In genomic region chr9:6226696-6227095, GRCh38 we compare ENCODE assay signal across 15 cellular contexts. TPM values are rescaled to one million over a fixed set of nuclear protein-coding genes. Genes with fewer than 3 reads are reported as not detected.
DNase-seq lines count a peak whose midpoint lies in the region; ATAC-seq and TF ChIP-seq lines count a peak whose summit lies in the region.
"Had no signal": no experiment of that assay in that cellular context is flagged by ENCODE, and none has a peak within 500 bp of the region (broad histone marks: within the 10 kb centered on the region; RNA-seq: fewer than 3 reads in every experiment).

No MANE protein-coding gene starts in this region.

- H3K9me3 ChIP-seq in heart right ventricle (no peaks in the 10 kb centered on the region), smooth muscle cell (replicated peaks; ENCODE audit: low read depth) (no peaks in the 10 kb centered on the region)
- H3K9me3 ChIP-seq: BLaER1 treated with 17β-estradiol and CSF1 and Interleukin-3, amounts not matched to agents 10 nM and 100 nM; SJSA1 had no signal

- H3K4me1 ChIP-seq in heart right ventricle (peaks cover 2 to 95% (median 52%) of the 10 kb centered on the region in 9 donors), smooth muscle cell (ENCODE audit: low read depth) (no peaks in the 10 kb centered on the region)
- H3K4me1 ChIP-seq: SJSA1 had no signal

- TF ChIP-seq CTCF in LNCaP clone FGC (IDR thresholded peaks at IDR 0.05; ENCODE audit: control insufficient read depth, extremely low read depth, insufficient read depth), result no peak
- TF ChIP-seq CTCF in astrocyte of the cerebellum (IDR thresholded peaks at IDR 0.05; ENCODE audit: low read depth, low read length, missing control alignments), result no peak
- TF ChIP-seq CTCF in heart right ventricle (IDR thresholded peaks at IDR 0.05), result no peak
- TF ChIP-seq CTCF in smooth muscle cell (IDR thresholded peaks at IDR 0.05; ENCODE audit: borderline replicate concordance, insufficient read depth, poor library complexity, severe bottlenecking), result no peak

- peak overlapping the region; percentile 23 for H3K4me2 ChIP-seq in smooth muscle cell
- H3K4me2 ChIP-seq: BLaER1 treated with 17β-estradiol and CSF1 and Interleukin-3, amounts not matched to agents 10 nM and 100 nM had no signal

- intact Hi-C loops in heart right ventricle (cut with DNase I), result loop anchor here in 2 of 10 donors (1.0 to 10.0 kb wide), 2 partner anchors 9 to 48 kb away; no protein-coding TSS in a partner anchor

- DNase-seq in LNCaP clone FGC (ENCODE audit: low read depth) (peak; percentile 14), astrocyte of the cerebellum (ENCODE audit: low read depth) (peak; percentile 67), heart right ventricle (peak in 1 of 2 donors; percentile 39), smooth muscle cell (lab: John Stamatoyannopoulos, UW; ENCODE audit: unreplicated experiment) (no peak), occipital lobe (lab: John Stamatoyannopoulos, UW) (no peak), HuH-7 (ENCODE audit: low spot score) (no peak)
- DNase-seq: activated CD8-positive, alpha-beta T cell treated with anti-CD3 and anti-CD28 coated beads, Interleukin-2, amount 10 ng/mL, durations not matched to agents 7 days and 5 days; activated naive CD4-positive, alpha-beta T cell treated with Interleukin-2 at 50 U/mL for 16 hours; NCI-H2029; NCI-H774 had no signal

- H3F3A ChIP-seq in smooth muscle cell (ENCODE audit: low read depth), result no peaks in the 10 kb centered on the region

- in situ Hi-C loops in astrocyte of the cerebellum (cut with HindIII; ENCODE audit: low sequenced_read_pairs), result no loop called here

- H3K9ac ChIP-seq in smooth muscle cell (ENCODE audit: low read depth), result no peak overlapping the region
- H3K9ac ChIP-seq: BLaER1 treated with 17β-estradiol and CSF1 and Interleukin-3, amounts not matched to agents 10 nM and 100 nM had no signal

- no peaks in the 10 kb centered on the region for H4K20me1 ChIP-seq in smooth muscle cell (ENCODE audit: low read depth)
- H4K20me1 ChIP-seq: BLaER1 treated with 17β-estradiol and CSF1 and Interleukin-3, amounts not matched to agents 10 nM and 100 nM had no signal

- no peak overlapping the region for H3K4me3 ChIP-seq in LNCaP clone FGC (ENCODE audit: low read depth, low read length)
- H3K4me3 ChIP-seq in astrocyte of the cerebellum (ENCODE audit: low read depth, low read length), result no peak overlapping the region
- no peak overlapping the region for H3K4me3 ChIP-seq in heart right ventricle
- H3K4me3 ChIP-seq in smooth muscle cell, result no peak overlapping the region
- H3K4me3 ChIP-seq: BLaER1 treated with 17β-estradiol and CSF1 and Interleukin-3, amounts not matched to agents 10 nM and 100 nM; SJSA1 had no signal

- ATAC-seq in heart right ventricle, result peak in 5 of 8 donors; percentile 18 to 62 (median 49)
- ATAC-seq in GM18870 (IDR thresholded peaks at IDR 0.05; ENCODE audit: unreplicated experiment), result no peak
- ATAC-seq: activated CD8-positive, alpha-beta T cell treated with anti-CD3 and anti-CD28 coated beads, Interleukin-2, amount 10 ng/mL, durations not matched to agents 7 days and 5 days; HCT116; sciatic nerve had no signal

- no peak overlapping the region for H2AFZ ChIP-seq in smooth muscle cell (ENCODE audit: low read depth)

- H3K27ac ChIP-seq in heart right ventricle (peak overlapping the region in 5 of 10 donors; percentile 25 to 59 (median 46)), smooth muscle cell (ENCODE audit: low read depth) (no peak overlapping the region)
- H3K27ac ChIP-seq: BLaER1 treated with 17β-estradiol and CSF1 and Interleukin-3, amounts not matched to agents 10 nM and 100 nM; SJSA1 had no signal

- H3K36me3 ChIP-seq in heart right ventricle, result no peaks in the 10 kb centered on the region
- no peaks in the 10 kb centered on the region for H3K36me3 ChIP-seq in smooth muscle cell (ENCODE audit: low read depth)
- H3K36me3 ChIP-seq: BLaER1 treated with 17β-estradiol and CSF1 and Interleukin-3, amounts not matched to agents 10 nM and 100 nM; SJSA1 had no signal

- no peaks in the 10 kb centered on the region for H3K79me2 ChIP-seq in smooth muscle cell (ENCODE audit: low read depth)

- H3K27me3 ChIP-seq in heart right ventricle (no peaks in the 10 kb centered on the region), smooth muscle cell (ENCODE audit: low read depth) (no peaks in the 10 kb centered on the region)
- H3K27me3 ChIP-seq: BLaER1 treated with 17β-estradiol and CSF1 and Interleukin-3, amounts not matched to agents 10 nM and 100 nM; SJSA1 had no signal

- 21 to 34% methylated on average over 1 of the region's 1 CpG for WGBS in heart right ventricle, 2 donors
- 27% methylated on average over 1 of the region's 1 CpG for WGBS in smooth muscle cell (ENCODE audit: low lambda C conversion rate)

RNA-seq across cellular contexts. Expression of gene IL33, which starts 11.1 kb away (rescaled TPM):
- total RNA-seq in heart right ventricle, result 10 to 100 TPM; 11.8 to 41.8 (median 18.7) TPM
- polyA plus RNA-seq in heart right ventricle, result 10 to 100 TPM; 17.5 to 23.0 TPM
- 14.4 and 18.8 TPM in 2 replicates for total RNA-seq in smooth muscle cell
- polyA plus RNA-seq in smooth muscle cell, result 3.8 and 6.7 TPM in 2 replicates
- total RNA-seq in occipital lobe, result 20.7 TPM
- total RNA-seq: activated CD8-positive, alpha-beta T cell treated with anti-CD3 and anti-CD28 coated beads, Interleukin-2, amount 10 ng/mL, durations not matched to agents 7 days and 5 days; SJSA1 had no signal

Comparison
In these comparisons a context has a peak if more than half of its experiments do, and no peak if none do; other contexts are left out.
1. DNase-seq: peak in LNCaP clone FGC (single experiment) and astrocyte of the cerebellum (single experiment); none in smooth muscle cell (single experiment), occipital lobe (single experiment) and HuH-7 (single experiment).